ENCODE assay signal across 25 cellular contexts in the genomic region with DNA sequence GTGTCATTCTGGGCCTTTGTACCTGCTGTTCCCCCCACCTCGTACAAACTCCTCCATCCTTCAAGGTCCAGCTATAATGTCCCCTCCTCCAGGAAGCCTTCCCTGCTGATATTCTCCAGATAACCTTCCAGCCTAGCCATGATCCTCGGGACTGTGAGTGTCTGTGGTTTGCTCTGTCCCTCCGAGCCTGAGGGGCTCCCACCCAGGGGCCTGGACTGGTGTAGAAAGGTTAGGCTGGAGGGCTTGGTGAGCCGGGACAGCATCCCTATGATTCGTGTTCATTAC. TPM values are rescaled to one million over a fixed set of nuclear protein-coding genes. Genes with fewer than 3 reads are reported as not detected.
"Had no signal": no experiment of that assay in that cellular context is flagged by ENCODE, and none has a peak within 500 bp of the region (broad histone marks: within the 10 kb centered on the region; RNA-seq: fewer than 3 reads in every experiment).

No MANE protein-coding gene starts in this region.

- H3K4me2 ChIP-seq: SK-N-SH had no signal

- H3K36me3 ChIP-seq: MG63 had no signal

- H3K9ac ChIP-seq: SK-N-SH had no signal

- H3K27ac ChIP-seq: HL-60 had no signal

- H3K9me3 ChIP-seq: MG63, SK-N-SH had no signal

- FAIRE-seq: HTR-8/SVneo, RCC 7860 had no signal

- H3K4me3 ChIP-seq: MG63 had no signal

- ATAC-seq: T-cell had no signal

- DNase-seq: Karpas-422, KG1, MG63, NCI-H1092, NCI-H1105 treated with DMSO at 0.1 percent for 48 hours, NCI-H1417 treated with DMSO at 0.1 percent for 48 hours, NCI-H146, NCI-H1694 treated with DMSO at 0.1 percent for 48 hours, NCI-H1930, NCI-H2081, NCI-H2107, NCI-H2227 treated with DMSO at 0.1 percent for 48 hours, NCI-H524, NCI-H526 treated with DMSO at 0.1 percent for 48 hours, NCI-H774, Right ventricle myocardium superior, RPMI8226, SW 1271, T-cell had no signal

RNA-seq across cellular contexts. Expression of a gene that starts 2.9 kb away (rescaled TPM):
- total RNA-seq: NCI-H460, Right ventricle myocardium superior, SK-MEL-5, T-cell had no signal
